8 cellular contexts compared by ENCODE assay signal in genomic region chr1:67853704-67854103, GRCh38. TPM values are rescaled to one million over a fixed set of nuclear protein-coding genes. Genes with fewer than 3 reads are reported as not detected.
DNase-seq lines count a peak whose midpoint lies in the region; ATAC-seq and TF ChIP-seq lines count a peak whose summit lies in the region.

No MANE protein-coding gene starts in this region.

- WGBS in esophagus muscularis mucosa = 100% methylated on average over 1 of the region's 2 CpGs

- H3K27ac ChIP-seq in esophagus muscularis mucosa (replicated peaks in 1 of 4) (no peak overlapping the region), neural cell (ENCODE audit: low read length) (peak overlapping the region; percentile 94)

- no peak for TF ChIP-seq EP300 in esophagus muscularis mucosa (IDR thresholded peaks at IDR 0.05)
- peak; percentile 46 for TF ChIP-seq EP300 in neural cell (conservative IDR thresholded peaks at IDR 0.05; ENCODE audit: poor library complexity, severe bottlenecking)

- peaks cover 8 to 27% (median 17%) of the 10 kb centered on the region in 4 donors for H3K4me1 ChIP-seq in esophagus muscularis mucosa

- peaks cover 15% of the 10 kb centered on the region for H3F3A ChIP-seq in neural cell (ENCODE audit: insufficient read depth, low read length, poor library complexity, severe bottlenecking)

- H3K9me3 ChIP-seq in esophagus muscularis mucosa (no peaks in the 10 kb centered on the region), neural cell (ENCODE audit: low read length) (no peaks in the 10 kb centered on the region)

- H3K36me3 ChIP-seq in esophagus muscularis mucosa (no peaks in the 10 kb centered on the region), neural cell (ENCODE audit: insufficient read depth, low read length) (no peaks in the 10 kb centered on the region)

- H3K79me2 ChIP-seq in neural cell (replicated peaks; ENCODE audit: insufficient read depth, low read length) = no peaks in the 10 kb centered on the region

- H3K4me2 ChIP-seq in neural cell (ENCODE audit: low read length) = no peak overlapping the region

- ATAC-seq in HG03469 (IDR thresholded peaks at IDR 0.05; ENCODE audit: unreplicated experiment) = no peak

- intact Hi-C loops in esophagus muscularis mucosa (cut with DNase I) = loop anchor here (2.0 to 10.0 kb wide), 5 partner anchors 86 to 489 kb away; partner anchors contain the start of gene GADD45A

- H3K9ac ChIP-seq in neural cell (ENCODE audit: low read length) = no peak overlapping the region

- DNase-seq in NCI-H524 (lab: John Stamatoyannopoulos, UW) (peak; percentile 82 to 90), NCI-H524 treated with DMSO at 0.1 percent for 48 hours (lab: John Stamatoyannopoulos, UW) (no peak), M059J (ENCODE audit: low read depth) (peak; percentile 78), SHP77 (lab: John Stamatoyannopoulos, UW) (peak; percentile 74 to 85), esophagus muscularis mucosa (ENCODE audit: extremely low spot score) (no peak), activated gamma-delta T cell treated with Interleukin-2 at 50 U/mL for 16 hours (no peak)

- H3K4me3 ChIP-seq in esophagus muscularis mucosa (no peak overlapping the region), neural cell (ENCODE audit: low read length) (peak overlapping the region; percentile 10)

- TF ChIP-seq CTCF in esophagus muscularis mucosa (IDR thresholded peaks at IDR 0.05) (peak; percentile 54 to 70 (median 56)), neural cell (IDR thresholded peaks at IDR 0.05; ENCODE audit: poor library complexity, severe bottlenecking) (peak; percentile 89)

- no peaks in the 10 kb centered on the region for H4K20me1 ChIP-seq in neural cell (ENCODE audit: insufficient read depth)

- no peaks in the 10 kb centered on the region for H3K9me2 ChIP-seq in neural cell (ENCODE audit: insufficient read depth, low read length)

- H2AFZ ChIP-seq in neural cell (ENCODE audit: low read depth, low read length) = no peak overlapping the region

- TF ChIP-seq POLR2A in esophagus muscularis mucosa (IDR thresholded peaks at IDR 0.05; ENCODE audit: low read depth) = no peak

- no peaks in the 10 kb centered on the region for H3K27me3 ChIP-seq in esophagus muscularis mucosa
- no peaks in the 10 kb centered on the region for H3K27me3 ChIP-seq in neural cell (ENCODE audit: insufficient read depth, low read depth, low read length)

- peak; percentile 94 for TF ChIP-seq RAD21 in neural cell (conservative IDR thresholded peaks at IDR 0.05)

TF ChIP-seq in neural cell, 6 proteins besides CTCF, POLR2A, EP300 and RAD21:
- TF ChIP-seq REST (IDR thresholded peaks at IDR 0.05; ENCODE audit: borderline replicate concordance) (peak; percentile 41), POLR2AphosphoS5 (IDR thresholded peaks at IDR 0.05) (no peak), MXI1 (conservative IDR thresholded peaks at IDR 0.05; ENCODE audit: poor library complexity, severe bottlenecking) (peak; percentile 18), SMC3 (conservative IDR thresholded peaks at IDR 0.05; ENCODE audit: poor library complexity) (peak; percentile 97), TAF1 (IDR thresholded peaks at IDR 0.05; ENCODE audit: low read depth) (no peak), EZH2 (IDR thresholded peaks at IDR 0.05; ENCODE audit: borderline replicate concordance, insufficient read depth, low read length, poor library complexity, severe bottlenecking) (no peak)

RNA-seq across cellular contexts. Expression of gene GNG12, which starts 20.4 kb away (rescaled TPM):
- total RNA-seq in M059J (2014; rRNA removed; shearing (Covaris generic)) = 163 and 211 TPM in 2 replicates
- total RNA-seq in esophagus muscularis mucosa = 100 to 1,000 TPM; 108 to 118 (median 111) TPM
- polyA plus RNA-seq in neural cell = 0.35 and 0.56 TPM in 2 replicates
- 0.69 and 0.73 TPM in 2 replicates for polyA minus RNA-seq in neural cell

Comparison
In these comparisons a context has a peak if more than half of its experiments do, and no peak if none do; other contexts are left out.
1. DNase-seq: peak in NCI-H524 (2 of 2), M059J (single experiment) and SHP77 (2 of 2); none in NCI-H524 treated with DMSO at 0.1 percent for 48 hours (single experiment), esophagus muscularis mucosa (single experiment) and activated gamma-delta T cell treated with Interleukin-2 at 50 U/mL for 16 hours (single experiment).